Comparison of ENCODE assay signal across 18 cellular contexts in genomic region chr11:32526715-32527114, GRCh38. TPM values are rescaled to one million over a fixed set of nuclear protein-coding genes. Genes with fewer than 3 reads are reported as not detected.
DNase-seq lines count a peak whose midpoint lies in the region; ATAC-seq, FAIRE-seq and TF ChIP-seq lines count a peak whose summit lies in the region.
"Had no signal": no experiment of that assay in that cellular context is flagged by ENCODE, and none has a peak within 500 bp of the region (broad histone marks: within the 10 kb centered on the region; RNA-seq: fewer than 3 reads in every experiment).

No MANE protein-coding gene starts in this region.

- no peaks in the 10 kb centered on the region for H3K36me3 Mint-ChIP-seq in neural progenitor cell
- H3K36me3 Mint-ChIP-seq in effector memory CD8-positive, alpha-beta T cell (ENCODE audit: insufficient read depth): no peaks in the 10 kb centered on the region
- H3K36me3 Mint-ChIP-seq: CD8-positive, alpha-beta T cell had no signal

- H3K9ac ChIP-seq in neural progenitor cell: no peak overlapping the region

- H2AFZ ChIP-seq in neural progenitor cell (replicated peaks): no peak overlapping the region

- peak; percentile 5 for DNase-seq in medulla oblongata (ENCODE audit: extremely low spot score)
- DNase-seq in neural progenitor cell (ENCODE audit: low spot score): no peak
- no peak for DNase-seq in uterus
- DNase-seq in KG1 (lab: John Stamatoyannopoulos, UW): no peak
- no peak for DNase-seq in cardiac septum (ENCODE audit: low spot score)
- no peak for DNase-seq in effector memory CD8-positive, alpha-beta T cell
- DNase-seq: BE2C; CD8-positive, alpha-beta T cell; COR-L47; DMS153; GF-D8; H7 had no signal

- FAIRE-seq in endometrium (lab: Jason Lieb, UNC): peak; percentile 89
- FAIRE-seq: A549, D721Med had no signal

- no peaks in the 10 kb centered on the region for H3K9me3 ChIP-seq in neural progenitor cell (ENCODE audit: low read depth)
- H3K9me3 ChIP-seq in uterus: no peaks in the 10 kb centered on the region
- H3K9me3 ChIP-seq: A549, BE2C had no signal

- no peak for TF ChIP-seq POLR2A in uterus (IDR thresholded peaks at IDR 0.05)

- no peak overlapping the region for H3K27ac ChIP-seq in neural progenitor cell
- peak overlapping the region; percentile 58 to 70 for H3K27ac ChIP-seq in uterus
- H3K27ac ChIP-seq: A549, C4-2B had no signal

- no peaks in the 10 kb centered on the region for H3K27me3 Mint-ChIP-seq in neural progenitor cell (ENCODE audit: insufficient read depth, low read depth)
- H3K27me3 Mint-ChIP-seq in effector memory CD8-positive, alpha-beta T cell: peaks cover 7 to 20% of the 10 kb centered on the region in 2 donors

- H3K36me3 ChIP-seq in neural progenitor cell (no peaks in the 10 kb centered on the region), uterus (no peaks in the 10 kb centered on the region)
- H3K36me3 ChIP-seq: BE2C had no signal

- no peak overlapping the region for H3K4me3 Mint-ChIP-seq in neural progenitor cell
- no peak overlapping the region for H3K4me3 Mint-ChIP-seq in effector memory CD8-positive, alpha-beta T cell
- H3K4me3 Mint-ChIP-seq: CD8-positive, alpha-beta T cell; GM23338 had no signal

- peak overlapping the region; percentile 88 for H3K27ac Mint-ChIP-seq in neural progenitor cell
- H3K27ac Mint-ChIP-seq in effector memory CD8-positive, alpha-beta T cell: no peak overlapping the region
- H3K27ac Mint-ChIP-seq: CD8-positive, alpha-beta T cell; GM23338 had no signal

- intact Hi-C loops in uterus (cut with DNase I; ENCODE audit: low total_unique reads): no loop called here
- intact Hi-C loops in cardiac septum (cut with DNase I): no loop called here

- H3K9me3 Mint-ChIP-seq in neural progenitor cell: peaks cover 7% of the 10 kb centered on the region
- H3K9me3 Mint-ChIP-seq in effector memory CD8-positive, alpha-beta T cell: no peaks in the 10 kb centered on the region
- H3K9me3 Mint-ChIP-seq: CD8-positive, alpha-beta T cell; GM23338 had no signal

- no peaks in the 10 kb centered on the region for H3K27me3 ChIP-seq in neural progenitor cell
- no peaks in the 10 kb centered on the region for H3K27me3 ChIP-seq in uterus
- H3K27me3 ChIP-seq: BE2C had no signal

- peaks cover 18% of the 10 kb centered on the region for H3K4me1 Mint-ChIP-seq in neural progenitor cell
- no peaks in the 10 kb centered on the region for H3K4me1 Mint-ChIP-seq in effector memory CD8-positive, alpha-beta T cell (ENCODE audit: low read depth in 2 of 2)
- H3K4me1 Mint-ChIP-seq: GM23338 had no signal

- H4K20me1 ChIP-seq in neural progenitor cell (ENCODE audit: low read depth): no peaks in the 10 kb centered on the region

- no peaks in the 10 kb centered on the region for H3K4me1 ChIP-seq in neural progenitor cell
- no peaks in the 10 kb centered on the region for H3K4me1 ChIP-seq in uterus
- H3K4me1 ChIP-seq: A549, BE2C had no signal

- H3F3A ChIP-seq in neural progenitor cell (ENCODE audit: low read depth): no peaks in the 10 kb centered on the region

- H3K4me2 ChIP-seq in neural progenitor cell: no peak overlapping the region
- H3K4me2 ChIP-seq: A549, GM23338 had no signal

- H3K4me3 ChIP-seq in neural progenitor cell (no peak overlapping the region), uterus (no peak overlapping the region)
- H3K4me3 ChIP-seq: A549, GM23338 had no signal

- TF ChIP-seq CTCF in neural progenitor cell (IDR thresholded peaks at IDR 0.05) (no peak), uterus (IDR thresholded peaks at IDR 0.05) (no peak)

- no peaks in the 10 kb centered on the region for H3K79me2 ChIP-seq in neural progenitor cell (ENCODE audit: low read depth)

- no peak for ATAC-seq in HG03196 (IDR thresholded peaks at IDR 0.05; ENCODE audit: unreplicated experiment)
- ATAC-seq in effector memory CD8-positive, alpha-beta T cell (replicated peaks): no peak
- ATAC-seq: A549; CD8-positive, alpha-beta T cell; GM23338 had no signal

RNA-seq across cellular contexts. Expression of gene EIF3M, which starts 56.9 kb away (rescaled TPM):
- total RNA-seq in neural progenitor cell (ENCODE audit: low replicate concordance) (640 and 1,051 TPM in 2 replicates), uterus (100 to 1,000 TPM in 3 of 4 donors, 10 to 100 TPM in 1; 96.8 to 611 (median 225) TPM), cardiac septum (137 TPM)
